Comparison of ENCODE assay signal across 1 cellular context in the genomic region with DNA sequence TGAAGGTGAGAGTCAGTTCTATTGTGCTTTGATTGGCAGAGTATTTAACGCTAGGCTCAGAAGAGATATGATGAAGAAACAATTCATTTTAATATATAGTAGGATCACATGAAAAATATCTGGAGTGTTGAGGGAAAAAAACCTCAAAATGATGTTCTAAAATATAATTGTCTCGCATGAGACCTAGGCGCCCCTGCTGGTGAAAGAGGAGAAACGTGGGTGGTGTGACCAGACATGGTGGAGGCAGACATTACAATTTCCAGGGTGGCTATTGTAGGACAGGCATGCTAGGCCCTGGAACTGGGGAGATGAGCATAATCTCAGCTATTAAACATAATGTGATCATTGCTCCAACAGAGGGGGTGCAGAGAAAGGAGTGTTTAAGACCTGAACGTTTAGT.
TF ChIP-seq lines count a peak whose summit lies in the region.

No MANE protein-coding gene starts in this region.

TF ChIP-seq in H1, 55 proteins besides CTCF, POLR2A, EP300 and RAD21 (continued from another document):
- TF ChIP-seq, protein P1, sequence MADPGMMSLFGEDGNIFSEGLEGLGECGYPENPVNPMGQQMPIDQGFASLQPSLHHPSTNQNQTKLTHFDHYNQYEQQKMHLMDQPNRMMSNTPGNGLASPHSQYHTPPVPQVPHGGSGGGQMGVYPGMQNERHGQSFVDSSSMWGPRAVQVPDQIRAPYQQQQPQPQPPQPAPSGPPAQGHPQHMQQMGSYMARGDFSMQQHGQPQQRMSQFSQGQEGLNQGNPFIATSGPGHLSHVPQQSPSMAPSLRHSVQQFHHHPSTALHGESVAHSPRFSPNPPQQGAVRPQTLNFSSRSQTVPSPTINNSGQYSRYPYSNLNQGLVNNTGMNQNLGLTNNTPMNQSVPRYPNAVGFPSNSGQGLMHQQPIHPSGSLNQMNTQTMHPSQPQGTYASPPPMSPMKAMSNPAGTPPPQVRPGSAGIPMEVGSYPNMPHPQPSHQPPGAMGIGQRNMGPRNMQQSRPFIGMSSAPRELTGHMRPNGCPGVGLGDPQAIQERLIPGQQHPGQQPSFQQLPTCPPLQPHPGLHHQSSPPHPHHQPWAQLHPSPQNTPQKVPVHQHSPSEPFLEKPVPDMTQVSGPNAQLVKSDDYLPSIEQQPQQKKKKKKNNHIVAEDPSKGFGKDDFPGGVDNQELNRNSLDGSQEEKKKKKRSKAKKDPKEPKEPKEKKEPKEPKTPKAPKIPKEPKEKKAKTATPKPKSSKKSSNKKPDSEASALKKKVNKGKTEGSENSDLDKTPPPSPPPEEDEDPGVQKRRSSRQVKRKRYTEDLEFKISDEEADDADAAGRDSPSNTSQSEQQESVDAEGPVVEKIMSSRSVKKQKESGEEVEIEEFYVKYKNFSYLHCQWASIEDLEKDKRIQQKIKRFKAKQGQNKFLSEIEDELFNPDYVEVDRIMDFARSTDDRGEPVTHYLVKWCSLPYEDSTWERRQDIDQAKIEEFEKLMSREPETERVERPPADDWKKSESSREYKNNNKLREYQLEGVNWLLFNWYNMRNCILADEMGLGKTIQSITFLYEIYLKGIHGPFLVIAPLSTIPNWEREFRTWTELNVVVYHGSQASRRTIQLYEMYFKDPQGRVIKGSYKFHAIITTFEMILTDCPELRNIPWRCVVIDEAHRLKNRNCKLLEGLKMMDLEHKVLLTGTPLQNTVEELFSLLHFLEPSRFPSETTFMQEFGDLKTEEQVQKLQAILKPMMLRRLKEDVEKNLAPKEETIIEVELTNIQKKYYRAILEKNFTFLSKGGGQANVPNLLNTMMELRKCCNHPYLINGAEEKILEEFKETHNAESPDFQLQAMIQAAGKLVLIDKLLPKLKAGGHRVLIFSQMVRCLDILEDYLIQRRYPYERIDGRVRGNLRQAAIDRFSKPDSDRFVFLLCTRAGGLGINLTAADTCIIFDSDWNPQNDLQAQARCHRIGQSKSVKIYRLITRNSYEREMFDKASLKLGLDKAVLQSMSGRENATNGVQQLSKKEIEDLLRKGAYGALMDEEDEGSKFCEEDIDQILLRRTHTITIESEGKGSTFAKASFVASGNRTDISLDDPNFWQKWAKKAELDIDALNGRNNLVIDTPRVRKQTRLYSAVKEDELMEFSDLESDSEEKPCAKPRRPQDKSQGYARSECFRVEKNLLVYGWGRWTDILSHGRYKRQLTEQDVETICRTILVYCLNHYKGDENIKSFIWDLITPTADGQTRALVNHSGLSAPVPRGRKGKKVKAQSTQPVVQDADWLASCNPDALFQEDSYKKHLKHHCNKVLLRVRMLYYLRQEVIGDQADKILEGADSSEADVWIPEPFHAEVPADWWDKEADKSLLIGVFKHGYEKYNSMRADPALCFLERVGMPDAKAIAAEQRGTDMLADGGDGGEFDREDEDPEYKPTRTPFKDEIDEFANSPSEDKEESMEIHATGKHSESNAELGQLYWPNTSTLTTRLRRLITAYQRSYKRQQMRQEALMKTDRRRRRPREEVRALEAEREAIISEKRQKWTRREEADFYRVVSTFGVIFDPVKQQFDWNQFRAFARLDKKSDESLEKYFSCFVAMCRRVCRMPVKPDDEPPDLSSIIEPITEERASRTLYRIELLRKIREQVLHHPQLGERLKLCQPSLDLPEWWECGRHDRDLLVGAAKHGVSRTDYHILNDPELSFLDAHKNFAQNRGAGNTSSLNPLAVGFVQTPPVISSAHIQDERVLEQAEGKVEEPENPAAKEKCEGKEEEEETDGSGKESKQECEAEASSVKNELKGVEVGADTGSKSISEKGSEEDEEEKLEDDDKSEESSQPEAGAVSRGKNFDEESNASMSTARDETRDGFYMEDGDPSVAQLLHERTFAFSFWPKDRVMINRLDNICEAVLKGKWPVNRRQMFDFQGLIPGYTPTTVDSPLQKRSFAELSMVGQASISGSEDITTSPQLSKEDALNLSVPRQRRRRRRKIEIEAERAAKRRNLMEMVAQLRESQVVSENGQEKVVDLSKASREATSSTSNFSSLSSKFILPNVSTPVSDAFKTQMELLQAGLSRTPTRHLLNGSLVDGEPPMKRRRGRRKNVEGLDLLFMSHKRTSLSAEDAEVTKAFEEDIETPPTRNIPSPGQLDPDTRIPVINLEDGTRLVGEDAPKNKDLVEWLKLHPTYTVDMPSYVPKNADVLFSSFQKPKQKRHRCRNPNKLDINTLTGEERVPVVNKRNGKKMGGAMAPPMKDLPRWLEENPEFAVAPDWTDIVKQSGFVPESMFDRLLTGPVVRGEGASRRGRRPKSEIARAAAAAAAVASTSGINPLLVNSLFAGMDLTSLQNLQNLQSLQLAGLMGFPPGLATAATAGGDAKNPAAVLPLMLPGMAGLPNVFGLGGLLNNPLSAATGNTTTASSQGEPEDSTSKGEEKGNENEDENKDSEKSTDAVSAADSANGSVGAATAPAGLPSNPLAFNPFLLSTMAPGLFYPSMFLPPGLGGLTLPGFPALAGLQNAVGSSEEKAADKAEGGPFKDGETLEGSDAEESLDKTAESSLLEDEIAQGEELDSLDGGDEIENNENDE (IDR thresholded peaks at IDR 0.05; ENCODE audit: insufficient replicate concordance, low read length) = no peak
- no peak for TF ChIP-seq BACH1 (IDR thresholded peaks at IDR 0.05; ENCODE audit: low read length)
- no peak for TF ChIP-seq JUN (IDR thresholded peaks at IDR 0.05; ENCODE audit: low read depth, low read length)
- no peak for TF ChIP-seq RBBP5 (IDR thresholded peaks at IDR 0.05; ENCODE audit: borderline replicate concordance, low read depth, low read length)
- TF ChIP-seq EZH2 (IDR thresholded peaks at IDR 0.05; ENCODE audit: low read depth, low read length, severe bottlenecking) = no peak
- TF ChIP-seq RFX5 (IDR thresholded peaks at IDR 0.05; ENCODE audit: borderline replicate concordance, low read depth, low read length) = no peak
- TF ChIP-seq RNF2 (IDR thresholded peaks at IDR 0.05; ENCODE audit: borderline replicate concordance, low read depth, low read length, missing control alignments, poor library complexity, severe bottlenecking) = no peak
- TF ChIP-seq, protein P2, sequence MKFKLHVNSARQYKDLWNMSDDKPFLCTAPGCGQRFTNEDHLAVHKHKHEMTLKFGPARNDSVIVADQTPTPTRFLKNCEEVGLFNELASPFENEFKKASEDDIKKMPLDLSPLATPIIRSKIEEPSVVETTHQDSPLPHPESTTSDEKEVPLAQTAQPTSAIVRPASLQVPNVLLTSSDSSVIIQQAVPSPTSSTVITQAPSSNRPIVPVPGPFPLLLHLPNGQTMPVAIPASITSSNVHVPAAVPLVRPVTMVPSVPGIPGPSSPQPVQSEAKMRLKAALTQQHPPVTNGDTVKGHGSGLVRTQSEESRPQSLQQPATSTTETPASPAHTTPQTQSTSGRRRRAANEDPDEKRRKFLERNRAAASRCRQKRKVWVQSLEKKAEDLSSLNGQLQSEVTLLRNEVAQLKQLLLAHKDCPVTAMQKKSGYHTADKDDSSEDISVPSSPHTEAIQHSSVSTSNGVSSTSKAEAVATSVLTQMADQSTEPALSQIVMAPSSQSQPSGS (IDR thresholded peaks at IDR 0.05; ENCODE audit: low read length) = no peak
- TF ChIP-seq GABPA (IDR thresholded peaks at IDR 0.05; ENCODE audit: borderline replicate concordance, insufficient read depth, low read length) = no peak
- TF ChIP-seq NRF1 (IDR thresholded peaks at IDR 0.05; ENCODE audit: low read depth, low read length) = no peak
- TF ChIP-seq KDM1A (IDR thresholded peaks at IDR 0.05; ENCODE audit: borderline replicate concordance, low read length) = no peak
- no peak for TF ChIP-seq CHD2 (IDR thresholded peaks at IDR 0.05; ENCODE audit: low read length)
- no peak for TF ChIP-seq NANOG (IDR thresholded peaks at IDR 0.05; ENCODE audit: insufficient read depth, low read depth, low read length, poor library complexity, severe bottlenecking)
- TF ChIP-seq SP4 (IDR thresholded peaks at IDR 0.05; ENCODE audit: low read length) = no peak
TF ChIP-seq in H1: peak in this region for 0.
